Comparison of ENCODE assay signal across 15 cellular contexts in the genomic region with DNA sequence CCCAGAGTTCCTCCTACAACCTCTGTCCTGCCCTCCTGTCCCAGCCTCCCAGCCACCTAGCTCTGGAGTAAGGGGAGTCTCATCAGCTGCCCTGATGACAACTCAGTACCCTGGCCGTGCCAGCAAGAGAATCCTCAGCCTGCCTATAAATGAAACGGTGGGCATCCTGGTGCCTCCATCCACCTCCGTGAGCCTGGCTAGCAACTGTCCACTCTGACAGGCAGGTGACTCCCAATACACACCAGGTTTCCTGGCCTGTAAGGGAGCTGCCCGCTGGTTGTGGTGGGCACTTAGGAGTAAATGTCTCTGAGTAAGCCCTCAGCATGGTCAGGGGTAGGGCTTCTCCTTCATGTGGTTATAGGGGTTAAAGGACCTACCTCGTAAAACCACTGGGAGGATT.
"Had no signal": no experiment of that assay in that cellular context is flagged by ENCODE, and none has a peak within 500 bp of the region (broad histone marks: within the 10 kb centered on the region; RNA-seq: fewer than 3 reads in every experiment).

No MANE protein-coding gene starts in this region.

- H3K27me3 ChIP-seq: upper lobe of left lung, vagina had no signal

- H3K9me3 Mint-ChIP-seq: activated naive CD4-positive, alpha-beta T cell treated with anti-CD3 and anti-CD28 coated beads, Interleukin-2, amount 50 U/mL, for 24 hours; activated naive CD8-positive, alpha-beta T cell treated with anti-CD3 and anti-CD28 coated beads, Interleukin-2, amount 50 U/mL, for 24 hours; activated T-helper 2 cell treated with anti-CD3 and anti-CD28 coated beads, Interferon-gamma antibody, Interleukin-2, Interleukin-4, amounts not matched to agents 10 μg/mL and 5 μg/mL and 100 μg/mL, durations not matched to agents 14 hours and 24 hours and 36 hours; natural killer cell treated with Interleukin-12 subunit alpha and Interleukin-12 subunit beta and Interleukin-15 and Interleukin-18, amount 100 ng/mL, for 72 hours; stimulated activated effector memory CD8-positive, alpha-beta T cell treated with anti-CD3 and anti-CD28 coated beads, Interleukin-12 subunit alpha, Interleukin-12 subunit beta, amount 100 ng/mL, for 72 hours; stimulated activated naive CD8-positive, alpha-beta T cell treated with anti-CD3 and anti-CD28 coated beads, Interleukin-15, amount 100 ng/mL, for 72 hours had no signal

- H3K4me3 ChIP-seq: esophagus squamous epithelium, mucosa of descending colon, skin epidermis, upper lobe of left lung, vagina had no signal

- H3K4me3 Mint-ChIP-seq: activated naive CD4-positive, alpha-beta T cell treated with anti-CD3 and anti-CD28 coated beads, Interleukin-2, amount 50 U/mL, for 24 hours; activated naive CD8-positive, alpha-beta T cell treated with anti-CD3 and anti-CD28 coated beads, Interleukin-2, amount 50 U/mL, for 24 hours; natural killer cell treated with Interleukin-12 subunit alpha and Interleukin-12 subunit beta and Interleukin-15 and Interleukin-18, amount 100 ng/mL, for 72 hours; stimulated activated effector memory CD8-positive, alpha-beta T cell treated with anti-CD3 and anti-CD28 coated beads, Interleukin-12 subunit alpha, Interleukin-12 subunit beta, amount 100 ng/mL, for 72 hours; stimulated activated naive CD8-positive, alpha-beta T cell treated with anti-CD3 and anti-CD28 coated beads, Interleukin-15, amount 100 ng/mL, for 72 hours had no signal

- H3K27ac Mint-ChIP-seq: activated naive CD4-positive, alpha-beta T cell treated with anti-CD3 and anti-CD28 coated beads, Interleukin-2, amount 50 U/mL, for 24 hours; activated naive CD8-positive, alpha-beta T cell treated with anti-CD3 and anti-CD28 coated beads, Interleukin-2, amount 50 U/mL, for 24 hours; activated T-helper 2 cell treated with anti-CD3 and anti-CD28 coated beads, Interferon-gamma antibody, Interleukin-2, Interleukin-4, amounts not matched to agents 10 μg/mL and 5 μg/mL and 100 μg/mL, durations not matched to agents 14 hours and 24 hours and 36 hours; natural killer cell treated with Interleukin-12 subunit alpha and Interleukin-12 subunit beta and Interleukin-15 and Interleukin-18, amount 100 ng/mL, for 72 hours had no signal

- H3K9me3 ChIP-seq: esophagus squamous epithelium, mucosa of descending colon, upper lobe of left lung, vagina had no signal

- H3K4me1 ChIP-seq: vagina had no signal

- H3K27me3 Mint-ChIP-seq: stimulated activated naive CD8-positive, alpha-beta T cell treated with anti-CD3 and anti-CD28 coated beads, Interleukin-15, amount 100 ng/mL, for 72 hours had no signal

- H3K27ac ChIP-seq: esophagus squamous epithelium, skin epidermis, upper lobe of left lung, vagina, VCaP had no signal

- H3K36me3 ChIP-seq: esophagus squamous epithelium, upper lobe of left lung, vagina had no signal

- H3K36me3 Mint-ChIP-seq: activated naive CD4-positive, alpha-beta T cell treated with anti-CD3 and anti-CD28 coated beads, Interleukin-2, amount 50 U/mL, for 24 hours; natural killer cell treated with Interleukin-12 subunit alpha and Interleukin-12 subunit beta and Interleukin-15 and Interleukin-18, amount 100 ng/mL, for 72 hours; stimulated activated effector memory CD8-positive, alpha-beta T cell treated with anti-CD3 and anti-CD28 coated beads, Interleukin-12 subunit alpha, Interleukin-12 subunit beta, amount 100 ng/mL, for 72 hours had no signal

- H3K4me1 Mint-ChIP-seq: activated naive CD4-positive, alpha-beta T cell treated with anti-CD3 and anti-CD28 coated beads, Interleukin-2, amount 50 U/mL, for 24 hours; activated naive CD8-positive, alpha-beta T cell treated with anti-CD3 and anti-CD28 coated beads, Interleukin-2, amount 50 U/mL, for 24 hours; stimulated activated effector memory CD8-positive, alpha-beta T cell treated with anti-CD3 and anti-CD28 coated beads, Interleukin-12 subunit alpha, Interleukin-12 subunit beta, amount 100 ng/mL, for 72 hours; stimulated activated naive CD8-positive, alpha-beta T cell treated with anti-CD3 and anti-CD28 coated beads, Interleukin-15, amount 100 ng/mL, for 72 hours had no signal

- FAIRE-seq: colon, endometrium, TTC549 had no signal
